22 cellular contexts compared by ENCODE assay signal in genomic region chr14:102486513-102487203, GRCh38. TPM values are rescaled to one million over a fixed set of nuclear protein-coding genes. Genes with fewer than 3 reads are reported as not detected.
A peak's percentile ranks its signal among the peaks of the same experiment; 100 is the strongest.
DNase-seq lines count a peak whose midpoint lies in the region; ATAC-seq and TF ChIP-seq lines count a peak whose summit lies in the region.
"Had no signal": no experiment of that assay in that cellular context is flagged by ENCODE, and none has a peak within 500 bp of the region (broad histone marks: within the 10 kb centered on the region; RNA-seq: fewer than 3 reads in every experiment).

No MANE protein-coding gene starts in this region.

- H3K27ac ChIP-seq in SJCRH30: peak overlapping the region; percentile 11; the same call in 1 of the 2 replicates
- peak overlapping the region; percentile 26 to 71 for H3K27ac ChIP-seq in thoracic aorta
- H3K27ac ChIP-seq in esophagus squamous epithelium: no peak overlapping the region
- no peak overlapping the region for H3K27ac ChIP-seq in mesenchymal stem cell (ENCODE audit: low read length, poor library complexity, severe bottlenecking)
- H3K27ac ChIP-seq: esophagus muscularis mucosa, VCaP had no signal

- H3K4me1 ChIP-seq in SJCRH30 (no peaks in the 10 kb centered on the region), mucosa of descending colon (ENCODE audit: low read depth) (no peaks in the 10 kb centered on the region), thoracic aorta (ENCODE audit: control insufficient read depth in 1 of 2, low read depth in 2 of 2) (peaks cover 4 to 19% of the 10 kb centered on the region in 2 donors), esophagus squamous epithelium (peaks cover 0 to 17% (median 0%) of the 10 kb centered on the region in 3 donors), mesenchymal stem cell (ENCODE audit: control insufficient read depth, insufficient read depth, low read depth, low read length) (peaks cover 5% of the 10 kb centered on the region)
- H3K4me1 ChIP-seq: esophagus muscularis mucosa had no signal

- H3K27me3 ChIP-seq in SJCRH30 (no peaks in the 10 kb centered on the region), thoracic aorta (replicated peaks; ENCODE audit: insufficient read depth) (no peaks in the 10 kb centered on the region), esophagus squamous epithelium (no peaks in the 10 kb centered on the region), mesenchymal stem cell (ENCODE audit: control insufficient read depth in 1 of 2, insufficient read depth in 1 of 2, low read length in 2 of 2) (no peaks in the 10 kb centered on the region)
- H3K27me3 ChIP-seq: esophagus muscularis mucosa, MG63 had no signal

- H3K23ac ChIP-seq in mesenchymal stem cell (ENCODE audit: low read length in 2 of 2): no peak overlapping the region

- H2BK5ac ChIP-seq in mesenchymal stem cell (ENCODE audit: low read depth, low read length, poor library complexity, severe bottlenecking): no peak overlapping the region

- H2AFZ ChIP-seq in mesenchymal stem cell (ENCODE audit: low read depth, low read length): no peak overlapping the region

- H3K4ac ChIP-seq in mesenchymal stem cell (ENCODE audit: low read depth in 1 of 2, low read length in 2 of 2): no peak overlapping the region

- no peak overlapping the region for H2AK5ac ChIP-seq in mesenchymal stem cell (ENCODE audit: low read length, severe bottlenecking)

- no peak overlapping the region for H3K4me3 ChIP-seq in SJCRH30
- H3K4me3 ChIP-seq in fibroblast of pulmonary artery (replicated peaks; ENCODE audit: low read depth, low read length): no peak overlapping the region
- no peak overlapping the region for H3K4me3 ChIP-seq in mucosa of descending colon
- H3K4me3 ChIP-seq in thoracic aorta: peak overlapping the region; percentile 31
- H3K4me3 ChIP-seq in esophagus squamous epithelium: no peak overlapping the region
- H3K4me3 ChIP-seq in mesenchymal stem cell (ENCODE audit: insufficient read depth in 1 of 2, low read depth in 1 of 2, low read length in 2 of 2): no peak overlapping the region
- H3K4me3 ChIP-seq: esophagus muscularis mucosa, MG63 had no signal

- H3K18ac ChIP-seq in mesenchymal stem cell (ENCODE audit: low read depth in 1 of 2, low read length in 2 of 2): no peak overlapping the region

- H3K9ac ChIP-seq in mesenchymal stem cell (ENCODE audit: low read length): no peak overlapping the region

- WGBS in esophagus squamous epithelium, 2 donors: 71 to 83% methylated on average over 12 to 13 of the region's 17 CpGs
- 83% methylated on average over 16 of the region's 17 CpGs for WGBS in mesenchymal stem cell

- intact Hi-C loops in mucosa of descending colon (cut with DNase I, micrococcal nuclease): no loop called here
- intact Hi-C loops in esophagus squamous epithelium (cut with DNase I): no loop called here

- no peak for TF ChIP-seq POLR2A in esophagus squamous epithelium (IDR thresholded peaks at IDR 0.05)

- H4K91ac ChIP-seq in mesenchymal stem cell (ENCODE audit: low read length): no peak overlapping the region

- no peak overlapping the region for H3K14ac ChIP-seq in mesenchymal stem cell (ENCODE audit: low read length in 2 of 2)

- ATAC-seq in mucosa of descending colon (no peak), thoracic aorta (ENCODE audit: insufficient number of reproducible peaks, low FRiP score, low read depth) (no peak)
- ATAC-seq: left lobe of liver had no signal

- H2BK12ac ChIP-seq in mesenchymal stem cell (ENCODE audit: low read length in 2 of 2): no peak overlapping the region

- H2BK15ac ChIP-seq in mesenchymal stem cell (ENCODE audit: low read depth, poor library complexity, severe bottlenecking): no peak overlapping the region

- peaks cover 5% of the 10 kb centered on the region for H3K79me1 ChIP-seq in mesenchymal stem cell (replicated peaks; ENCODE audit: low read length, poor library complexity, severe bottlenecking)

- no peak overlapping the region for H3K4me2 ChIP-seq in mesenchymal stem cell (ENCODE audit: low read length, poor library complexity, severe bottlenecking)

- H3K9me3 ChIP-seq in SJCRH30 (replicated peaks) (0 out of 2 replicates have a peak, but pooled peaks cover 3% of the 10 kb centered on the region), mucosa of descending colon (no peaks in the 10 kb centered on the region), thoracic aorta (no peaks in the 10 kb centered on the region), esophagus squamous epithelium (no peaks in the 10 kb centered on the region), mesenchymal stem cell (ENCODE audit: control insufficient read depth, low read length) (no peaks in the 10 kb centered on the region)
- H3K9me3 ChIP-seq: MG63 had no signal

- no peaks in the 10 kb centered on the region for H3K36me3 ChIP-seq in SJCRH30
- no peaks in the 10 kb centered on the region for H3K36me3 ChIP-seq in mucosa of descending colon (ENCODE audit: low read depth)
- no peaks in the 10 kb centered on the region for H3K36me3 ChIP-seq in thoracic aorta
- no peaks in the 10 kb centered on the region for H3K36me3 ChIP-seq in esophagus squamous epithelium
- peaks cover 5 to 14% of the 10 kb centered on the region in 2 experiments for H3K36me3 ChIP-seq in mesenchymal stem cell (ENCODE audit: control insufficient read depth in 1 of 2, insufficient read depth in 2 of 2, low read depth in 1 of 2, low read length in 2 of 2)
- H3K36me3 ChIP-seq: MG63 had no signal

- TF ChIP-seq CTCF in fibroblast of pulmonary artery (IDR thresholded peaks at IDR 0.05; ENCODE audit: low read length, missing control alignments) (peak; percentile 8), mucosa of descending colon (IDR thresholded peaks at IDR 0.05) (no peak), thoracic aorta (IDR thresholded peaks at IDR 0.05) (no peak), esophagus squamous epithelium (IDR thresholded peaks at IDR 0.05) (no peak)

- no peak overlapping the region for H2BK120ac ChIP-seq in mesenchymal stem cell (ENCODE audit: low read depth, low read length)

- H4K8ac ChIP-seq in mesenchymal stem cell (ENCODE audit: low read length): no peak overlapping the region

- no peak for DNase-seq in SJCRH30
- DNase-seq in fibroblast of pulmonary artery (ENCODE audit: low read depth): no peak
- peak in 2 of 3 donors; percentile 10 to 40 for DNase-seq in mucosa of descending colon
- no peak for DNase-seq in thoracic aorta (ENCODE audit: low spot score)
- no peak for DNase-seq in MV-4-11 (lab: John Stamatoyannopoulos, UW)
- DNase-seq in esophagus squamous epithelium (lab: John Stamatoyannopoulos, UW): no peak
- no peak for DNase-seq in mesenchymal stem cell
- DNase-seq: activated CD4-positive, alpha-beta T cell treated with anti-CD3 and anti-CD28 coated beads, Interleukin-2, amount 50 U/mL, for 48 hours; activated T-cell treated with anti-CD3 and anti-CD28 coated beads for 4 hours; amygdala; CD4-positive, alpha-beta T cell; effector memory CD4-positive, alpha-beta T cell; GDM1; GOT3; MG63; NCI-H1436 treated with DMSO at 0.1 percent for 48 hours; NCI-H526 treated with DMSO at 0.1 percent for 48 hours; SIG-M5; T-helper 1 cell had no signal

RNA-seq across cellular contexts. Expression of gene ANKRD9, which starts 22.9 kb away (rescaled TPM):
- 19.9 and 20.5 TPM in 2 replicates for total RNA-seq in SJCRH30 (2014; rRNA removed; shearing (Covaris generic))
- total RNA-seq in mucosa of descending colon (100 to 1,000 TPM in 1 of 3 donors, 10 to 100 TPM in 2; 75.6 to 100 (median 84.7) TPM), thoracic aorta (10 to 100 TPM; 36.3 to 56.3 TPM), esophagus squamous epithelium (10 to 100 TPM; 20.0 to 39.0 (median 30.2) TPM)
- 10.3 TPM for polyA plus RNA-seq in mesenchymal stem cell (2013, experiment 1 of 2)
- 10.2 TPM for polyA plus RNA-seq in mesenchymal stem cell (2013, experiment 2 of 2)

Comparison
In these comparisons a context has a peak if more than half of its experiments do, and no peak if none do; other contexts are left out.
1. DNase-seq: peak in mucosa of descending colon (2 of 3); none in SJCRH30 (0 of 2), fibroblast of pulmonary artery (single experiment), thoracic aorta (single experiment), MV-4-11 (single experiment), esophagus squamous epithelium (single experiment) and mesenchymal stem cell (single experiment).
2. H3K27ac ChIP-seq: peak in SJCRH30 (single experiment) and thoracic aorta (2 of 2); none in esophagus squamous epithelium (0 of 4) and mesenchymal stem cell (single experiment).